ENCODE assay signal across 9 cellular contexts in genomic region chr11:62882811-62883496, GRCh38. TPM values are rescaled to one million over a fixed set of nuclear protein-coding genes. Genes with fewer than 3 reads are reported as not detected.
A peak's percentile ranks its signal among the peaks of the same experiment; 100 is the strongest.
DNase-seq lines count a peak whose midpoint lies in the region; ATAC-seq and TF ChIP-seq lines count a peak whose summit lies in the region.
"Had no signal": no experiment of that assay in that cellular context is flagged by ENCODE, and none has a peak within 500 bp of the region (broad histone marks: within the 10 kb centered on the region; RNA-seq: fewer than 3 reads in every experiment).

No MANE protein-coding gene starts in this region.

- ATAC-seq in activated T-cell treated with anti-CD3 and anti-CD28 coated beads, Interleukin-2, amount 50 U/mL, for 4 hours = no peak
- ATAC-seq in HG03045 (IDR thresholded peaks at IDR 0.05; ENCODE audit: unreplicated experiment) = no peak

- H3K27me3 Mint-ChIP-seq in activated T-cell treated with anti-CD3 and anti-CD28 coated beads, Interleukin-2, amount 50 U/mL, for 4 hours (ENCODE audit: low read depth) = no peaks in the 10 kb centered on the region

- TF ChIP-seq POLR2A in lower leg skin (IDR thresholded peaks at IDR 0.05) = no peak

- peaks cover 53% of the 10 kb centered on the region for H3K36me3 Mint-ChIP-seq in activated T-cell treated with anti-CD3 and anti-CD28 coated beads, Interleukin-2, amount 50 U/mL, for 4 hours (ENCODE audit: insufficient read depth)

- no peaks in the 10 kb centered on the region for H3K9me3 Mint-ChIP-seq in activated T-cell treated with anti-CD3 and anti-CD28 coated beads, Interleukin-2, amount 50 U/mL, for 4 hours

- TF ChIP-seq CTCF in astrocyte of the cerebellum (IDR thresholded peaks at IDR 0.05; ENCODE audit: low read depth, low read length, missing control alignments) (no peak), lower leg skin (IDR thresholded peaks at IDR 0.05) (no peak), tibial artery (IDR thresholded peaks at IDR 0.05) (no peak)

- H3K4me1 ChIP-seq in tibial artery = peaks cover 0 to 63% (median 52%) of the 10 kb centered on the region in 4 donors

- peaks cover 54 to 58% (median 56%) of the 10 kb centered on the region in 3 donors for H3K36me3 ChIP-seq in tibial artery

- H3K4me3 ChIP-seq in astrocyte of the cerebellum (ENCODE audit: low read depth, low read length) = peak overlapping the region; percentile 94
- H3K4me3 ChIP-seq in lower leg skin (ENCODE audit: low read depth, poor library complexity, severe bottlenecking) = peak overlapping the region; percentile 65
- H3K4me3 ChIP-seq in tibial artery = peak overlapping the region; percentile 78 to 94

- H3K27ac ChIP-seq in tibial artery = peak overlapping the region; percentile 95 to 99

- DNase-seq in activated T-cell treated with anti-CD3 and anti-CD28 coated beads, Interleukin-2, amount 50 U/mL, for 4 hours = no peak
- no peak for DNase-seq in activated T-cell treated with anti-CD3 and anti-CD28 coated beads for 4 hours
- DNase-seq in astrocyte of the cerebellum (ENCODE audit: low read depth) = no peak
- DNase-seq in lower leg skin (ENCODE audit: low spot score in 2 of 2) = no peak
- no peak for DNase-seq in tibial artery
- DNase-seq in HuH-7.5 (ENCODE audit: low spot score) = no peak
- no peak for DNase-seq in NCI-H1105 treated with DMSO at 0.1 percent for 48 hours (lab: John Stamatoyannopoulos, UW)
- DNase-seq: DMS79 had no signal

- H3K4me3 Mint-ChIP-seq in activated T-cell treated with anti-CD3 and anti-CD28 coated beads, Interleukin-2, amount 50 U/mL, for 4 hours = peak overlapping the region; percentile 99

- H3K4me1 Mint-ChIP-seq in activated T-cell treated with anti-CD3 and anti-CD28 coated beads, Interleukin-2, amount 50 U/mL, for 4 hours (ENCODE audit: low read depth) = peaks cover 53% of the 10 kb centered on the region

- H3K27me3 ChIP-seq in tibial artery = no peaks in the 10 kb centered on the region

- H3K9me3 ChIP-seq in tibial artery = no peaks in the 10 kb centered on the region

- in situ Hi-C loops in astrocyte of the cerebellum (cut with HindIII; ENCODE audit: low sequenced_read_pairs) = no loop called here

- WGBS in lower leg skin, 2 donors = 22 to 37% methylated on average over 5 of the region's 5 CpGs

- intact Hi-C loops in lower leg skin (cut with DNase I; ENCODE audit: low total_unique reads) = no loop called here
- intact Hi-C loops in tibial artery (cut with DNase I; ENCODE audit: low total_unique reads) = no loop called here

RNA-seq across cellular contexts. Expression of gene SLC3A2, which starts 2.3 kb away (rescaled TPM):
- total RNA-seq in activated T-cell treated with anti-CD3 and anti-CD28 coated beads, Interleukin-2, amount 50 U/mL, for 4 hours = 100 to 1,000 TPM; 580 to 683 (median 586) TPM
- total RNA-seq in lower leg skin = 100 to 1,000 TPM; 175 to 190 (median 187) TPM

RNA-seq across cellular contexts. Expression of gene CHRM1, which starts 38.2 kb away (rescaled TPM):
- total RNA-seq in activated T-cell treated with anti-CD3 and anti-CD28 coated beads, Interleukin-2, amount 50 U/mL, for 4 hours = not detected
- total RNA-seq in lower leg skin = 1 to 10 TPM; 1.5 to 7.6 (median 4.5) TPM

RNA-seq across cellular contexts. Expression of gene WDR74, which starts 43.6 kb away (rescaled TPM):
- total RNA-seq in activated T-cell treated with anti-CD3 and anti-CD28 coated beads, Interleukin-2, amount 50 U/mL, for 4 hours = 100 to 1,000 TPM; 228 to 254 (median 235) TPM
- 10 to 100 TPM; 49.7 to 93.8 (median 64.3) TPM for total RNA-seq in lower leg skin

RNA-seq across cellular contexts. Expression of gene TEX54, which starts 50.3 kb away (rescaled TPM):
- under 1 TPM; 0.63 to 0.92 (median 0.89) TPM for total RNA-seq in activated T-cell treated with anti-CD3 and anti-CD28 coated beads, Interleukin-2, amount 50 U/mL, for 4 hours
- total RNA-seq in lower leg skin = not detected

RNA-seq across cellular contexts. Expression of gene STX5, which starts 51.1 kb away (rescaled TPM):
- total RNA-seq in activated T-cell treated with anti-CD3 and anti-CD28 coated beads, Interleukin-2, amount 50 U/mL, for 4 hours = 10 to 100 TPM; 22.3 to 31.6 (median 28.4) TPM
- 10 to 100 TPM; 30.0 to 47.4 (median 38.4) TPM for total RNA-seq in lower leg skin
